In the genomic region with DNA sequence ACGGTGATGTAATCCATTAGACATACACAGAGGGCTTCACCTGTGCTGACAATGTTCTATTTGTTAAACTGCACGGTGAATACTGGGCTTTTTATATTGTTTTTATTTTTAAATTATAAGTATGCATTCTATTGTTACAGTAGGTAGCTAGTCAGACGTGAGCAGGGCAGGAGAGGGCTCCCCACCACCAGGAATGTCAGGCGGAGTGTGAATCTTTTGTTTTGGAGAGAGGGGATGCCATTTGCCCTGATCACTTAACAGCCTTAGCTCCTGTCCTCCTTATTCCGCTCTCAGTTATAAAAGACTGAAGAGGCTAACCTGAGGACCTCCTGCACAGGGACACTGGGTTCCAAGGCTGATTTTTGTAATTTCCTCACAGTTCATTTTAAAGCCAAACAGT, we compare ENCODE assay signal across 23 cellular contexts.
"Had no signal": no experiment of that assay in that cellular context is flagged by ENCODE, and none has a peak within 500 bp of the region (broad histone marks: within the 10 kb centered on the region; RNA-seq: fewer than 3 reads in every experiment).

No MANE protein-coding gene starts in this region.

- DNase-seq: cerebellar nuclear complex; effector memory CD8-positive, alpha-beta T cell; erythroblast; foreskin keratinocyte; head of caudate nucleus; immature natural killer cell; left colon; mammary epithelial cell; mucosa of descending colon; naive thymus-derived CD8-positive, alpha-beta T cell; nucleus accumbens; ovary; right cardiac atrium; small intestine; stimulated activated CD4-positive, alpha-beta T cell treated with anti-CD3 and anti-CD28 coated beads, Interleukin-12 subunit alpha, Interleukin-12 subunit beta, amount 100 ng/mL, for 4 hours; stimulated activated naive CD4-positive, alpha-beta T cell; stomach; substantia nigra; transverse colon had no signal

- ATAC-seq: effector memory CD8-positive, alpha-beta T cell; foreskin keratinocyte; left colon; mucosa of descending colon; naive thymus-derived CD8-positive, alpha-beta T cell; right cardiac atrium had no signal

- H3K4me3 ChIP-seq: hepatocyte, mucosa of descending colon, ovary, stomach, thoracic aorta, transverse colon had no signal

- H3K27me3 ChIP-seq: foreskin keratinocyte, hepatocyte, ovary, stomach, transverse colon had no signal

- FAIRE-seq: colon, keratinocyte, small intestine had no signal

- H3K4me1 ChIP-seq: foreskin keratinocyte, stomach, transverse colon had no signal

- H3K9me3 ChIP-seq: mucosa of descending colon, ovary, stomach, thoracic aorta, transverse colon had no signal

- H3K36me3 ChIP-seq: ovary, stomach, thoracic aorta, transverse colon had no signal

- H3K27ac ChIP-seq: foreskin keratinocyte, hepatocyte, ovary, stomach, thoracic aorta, transverse colon had no signal
